24 cellular contexts compared by ENCODE assay signal in the genomic region with DNA sequence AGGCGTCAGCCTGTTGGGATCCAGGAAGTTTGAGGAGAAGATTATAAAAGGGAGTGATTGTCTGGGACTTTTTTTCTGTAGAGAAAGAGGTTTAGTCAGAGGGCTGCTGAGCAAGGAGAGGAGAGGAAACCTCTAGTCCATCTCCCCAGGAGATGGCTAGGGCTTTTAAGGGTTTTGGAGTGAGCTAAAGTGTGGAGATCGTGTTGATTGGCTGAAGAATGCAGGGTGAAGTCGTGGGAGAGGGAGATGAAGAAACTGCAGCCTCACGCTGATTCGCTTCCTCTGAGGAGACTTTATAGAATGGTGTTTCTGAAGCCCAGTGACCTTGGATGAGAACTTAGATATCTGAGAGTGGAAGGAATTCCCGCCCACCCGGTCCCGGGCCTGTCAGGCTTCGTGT.
DNase-seq lines count a peak whose midpoint lies in the region; ATAC-seq lines count a peak whose summit lies in the region.
"Had no signal": no experiment of that assay in that cellular context is flagged by ENCODE, and none has a peak within 500 bp of the region (broad histone marks: within the 10 kb centered on the region; RNA-seq: fewer than 3 reads in every experiment).

No MANE protein-coding gene starts in this region.

- no peaks in the 10 kb centered on the region for H3K79me1 ChIP-seq in mesendoderm (ENCODE audit: low read length)

- peaks cover 22% of the 10 kb centered on the region for H3K4me1 Mint-ChIP-seq in activated naive CD8-positive, alpha-beta T cell treated with anti-CD3 and anti-CD28 coated beads, Interleukin-2, amount 10 ng/mL, durations not matched to agents 7 days and 5 days
- H3K4me1 Mint-ChIP-seq in activated naive CD8-positive, alpha-beta T cell treated with anti-CD3 and anti-CD28 coated beads, Interleukin-2, amount 50 U/mL, for 24 hours, result peaks cover 41% of the 10 kb centered on the region

- H2BK120ac ChIP-seq in mesendoderm (ENCODE audit: low read depth, low read length), result no peak overlapping the region

- no peak overlapping the region for H4K8ac ChIP-seq in mesendoderm (ENCODE audit: low read depth, low read length)

- no peak overlapping the region for H2AK5ac ChIP-seq in mesendoderm (ENCODE audit: low read length)

- no peak for DNase-seq in activated naive CD8-positive, alpha-beta T cell treated with anti-CD3 and anti-CD28 coated beads, Interleukin-2, amount 10 ng/mL, durations not matched to agents 7 days and 5 days
- no peak for DNase-seq in activated naive CD8-positive, alpha-beta T cell treated with anti-CD3 and anti-CD28 coated beads, Interleukin-2, amount 50 U/mL, for 24 hours
- peak; percentile 21 for DNase-seq in adipocyte (ENCODE audit: low read depth)
- DNase-seq in mesendoderm, result peak; percentile 42
- DNase-seq in SK-N-DZ (ENCODE audit: low spot score), result no peak
- no peak for DNase-seq in DMS79 (lab: John Stamatoyannopoulos, UW)
- no peak for DNase-seq in stimulated activated CD4-positive, alpha-beta T cell treated with anti-CD3 and anti-CD28 coated beads, Interleukin-4, amount 100 ng/mL, for 24 hours
- DNase-seq: ACHN; activated CD4-positive, alpha-beta T cell treated with anti-CD3 and anti-CD28 coated beads, Interleukin-2, amount 50 U/mL, for 1 hour; body of pancreas; Caco-2; foreskin keratinocyte; hippocampal formation; islet precursor cell; Kasumi-1; NCI-H1092 treated with DMSO at 0.1 percent for 48 hours; NCI-H2081; NCI-H524; uterus had no signal

- no peaks in the 10 kb centered on the region for H3K27me3 ChIP-seq in adipocyte (replicated peaks; ENCODE audit: control insufficient read depth, insufficient read depth, low read length)
- no peaks in the 10 kb centered on the region for H3K27me3 ChIP-seq in mesendoderm (ENCODE audit: insufficient read depth, low read length, poor library complexity)
- H3K27me3 ChIP-seq: body of pancreas, foreskin keratinocyte, sigmoid colon, uterus had no signal

- no peak overlapping the region for H3K4me3 Mint-ChIP-seq in activated naive CD8-positive, alpha-beta T cell treated with anti-CD3 and anti-CD28 coated beads, Interleukin-2, amount 10 ng/mL, durations not matched to agents 7 days and 5 days
- no peak overlapping the region for H3K4me3 Mint-ChIP-seq in activated naive CD8-positive, alpha-beta T cell treated with anti-CD3 and anti-CD28 coated beads, Interleukin-2, amount 50 U/mL, for 24 hours

- H3K9me3 ChIP-seq in adipocyte (ENCODE audit: control insufficient read depth, low read length), result no peaks in the 10 kb centered on the region
- H3K9me3 ChIP-seq: body of pancreas, Caco-2, sigmoid colon, uterus had no signal

- peaks cover 3% of the 10 kb centered on the region for H3K36me3 Mint-ChIP-seq in activated naive CD8-positive, alpha-beta T cell treated with anti-CD3 and anti-CD28 coated beads, Interleukin-2, amount 10 ng/mL, durations not matched to agents 7 days and 5 days
- peaks cover under 1% of the 10 kb centered on the region for H3K36me3 Mint-ChIP-seq in activated naive CD8-positive, alpha-beta T cell treated with anti-CD3 and anti-CD28 coated beads, Interleukin-2, amount 50 U/mL, for 24 hours (ENCODE audit: low read depth)

- no peak overlapping the region for H3K18ac ChIP-seq in mesendoderm (ENCODE audit: low read length)

- no peak overlapping the region for H3K27ac ChIP-seq in mesendoderm (ENCODE audit: low read depth, low read length)
- H3K27ac ChIP-seq: body of pancreas, coronary artery, foreskin keratinocyte, parathyroid adenoma, sigmoid colon, uterus had no signal

- no peak overlapping the region for H3K4ac ChIP-seq in mesendoderm (ENCODE audit: low read depth, low read length)

- H3K9ac ChIP-seq in adipocyte (ENCODE audit: low read length), result no peak overlapping the region
- no peak overlapping the region for H3K9ac ChIP-seq in mesendoderm (ENCODE audit: low read length)
- H3K9ac ChIP-seq: parathyroid adenoma had no signal

- H3K56ac ChIP-seq in mesendoderm (ENCODE audit: low read length), result no peak overlapping the region

- H2BK5ac ChIP-seq in mesendoderm (ENCODE audit: low read length), result no peak overlapping the region

- no peaks in the 10 kb centered on the region for H3K79me2 ChIP-seq in mesendoderm (ENCODE audit: control insufficient read depth, insufficient read depth, low read length)

- peak overlapping the region; percentile 61 for H3K27ac Mint-ChIP-seq in activated naive CD8-positive, alpha-beta T cell treated with anti-CD3 and anti-CD28 coated beads, Interleukin-2, amount 10 ng/mL, durations not matched to agents 7 days and 5 days
- H3K27ac Mint-ChIP-seq in activated naive CD8-positive, alpha-beta T cell treated with anti-CD3 and anti-CD28 coated beads, Interleukin-2, amount 50 U/mL, for 24 hours, result no peak overlapping the region

- peaks cover 15% of the 10 kb centered on the region for H3K4me1 ChIP-seq in adipocyte (ENCODE audit: control insufficient read depth, insufficient read depth, low read length)
- H3K4me1 ChIP-seq in mesendoderm (ENCODE audit: control insufficient read depth, low read depth, low read length), result no peaks in the 10 kb centered on the region
- H3K4me1 ChIP-seq: body of pancreas, Caco-2, foreskin keratinocyte, sigmoid colon, uterus had no signal

- no peak for ATAC-seq in activated naive CD8-positive, alpha-beta T cell treated with anti-CD3 and anti-CD28 coated beads, Interleukin-2, amount 10 ng/mL, durations not matched to agents 7 days and 5 days (ENCODE audit: low read depth)
- no peak for ATAC-seq in activated naive CD8-positive, alpha-beta T cell treated with anti-CD3 and anti-CD28 coated beads, Interleukin-2, amount 50 U/mL, for 24 hours
- no peak for ATAC-seq in HG03457 (IDR thresholded peaks at IDR 0.05; ENCODE audit: unreplicated experiment)
- ATAC-seq: body of pancreas, foreskin keratinocyte had no signal

- H3K23ac ChIP-seq in mesendoderm (ENCODE audit: low read length), result no peak overlapping the region

- H3K4me3 ChIP-seq in adipocyte (ENCODE audit: low read length), result no peak overlapping the region
- no peak overlapping the region for H3K4me3 ChIP-seq in mesendoderm (ENCODE audit: low read length)
- H3K4me3 ChIP-seq: body of pancreas, coronary artery, lung, sigmoid colon, uterus had no signal

- H3K4me2 ChIP-seq in mesendoderm (ENCODE audit: low read length), result no peak overlapping the region

- H3K36me3 ChIP-seq in adipocyte (ENCODE audit: control insufficient read depth, insufficient read depth, low read length, severe bottlenecking) (no peaks in the 10 kb centered on the region), mesendoderm (ENCODE audit: control insufficient read depth, insufficient read depth, low read length) (no peaks in the 10 kb centered on the region)
- H3K36me3 ChIP-seq: sigmoid colon, uterus had no signal

- no peaks in the 10 kb centered on the region for H3K27me3 Mint-ChIP-seq in activated naive CD8-positive, alpha-beta T cell treated with anti-CD3 and anti-CD28 coated beads, Interleukin-2, amount 10 ng/mL, durations not matched to agents 7 days and 5 days
- no peaks in the 10 kb centered on the region for H3K27me3 Mint-ChIP-seq in activated naive CD8-positive, alpha-beta T cell treated with anti-CD3 and anti-CD28 coated beads, Interleukin-2, amount 50 U/mL, for 24 hours

- WGBS in mesendoderm (ENCODE audit: extremely low coverage, insufficient coverage, low lambda C conversion rate), result no CpG with 5 or more reads among the region's 9 CpGs

- H4K5ac ChIP-seq in mesendoderm (ENCODE audit: low read length), result no peak overlapping the region

- peaks cover under 1% of the 10 kb centered on the region for H3K9me3 Mint-ChIP-seq in activated naive CD8-positive, alpha-beta T cell treated with anti-CD3 and anti-CD28 coated beads, Interleukin-2, amount 10 ng/mL, durations not matched to agents 7 days and 5 days
- H3K9me3 Mint-ChIP-seq in activated naive CD8-positive, alpha-beta T cell treated with anti-CD3 and anti-CD28 coated beads, Interleukin-2, amount 50 U/mL, for 24 hours, result no peaks in the 10 kb centered on the region

- POLR2A ChIA-PET in activated naive CD8-positive, alpha-beta T cell treated with anti-CD3 and anti-CD28 coated beads, Interleukin-2, amount 10 ng/mL, durations not matched to agents 7 days and 5 days (lab: Charles Lee), result no interaction called here

- no peak overlapping the region for H2BK15ac ChIP-seq in mesendoderm (replicated peaks; ENCODE audit: low read depth)

Comparison
In these comparisons a context has a peak if more than half of its experiments do, and no peak if none do; other contexts are left out.
1. DNase-seq: peak in adipocyte (single experiment) and mesendoderm (single experiment); none in activated naive CD8-positive, alpha-beta T cell treated with anti-CD3 and anti-CD28 coated beads, Interleukin-2, amount 10 ng/mL, durations not matched to agents 7 days and 5 days (single experiment), activated naive CD8-positive, alpha-beta T cell treated with anti-CD3 and anti-CD28 coated beads, Interleukin-2, amount 50 U/mL, for 24 hours (single experiment), SK-N-DZ (single experiment), DMS79 (single experiment) and stimulated activated CD4-positive, alpha-beta T cell treated with anti-CD3 and anti-CD28 coated beads, Interleukin-4, amount 100 ng/mL, for 24 hours (single experiment).